9 cellular contexts compared by ENCODE assay signal in genomic region chr10:87819274-87819585, GRCh38. TPM values are rescaled to one million over a fixed set of nuclear protein-coding genes. Genes with fewer than 3 reads are reported as not detected.
DNase-seq lines count a peak whose midpoint lies in the region; ATAC-seq and TF ChIP-seq lines count a peak whose summit lies in the region.
"Had no signal": no experiment of that assay in that cellular context is flagged by ENCODE, and none has a peak within 500 bp of the region (broad histone marks: within the 10 kb centered on the region; RNA-seq: fewer than 3 reads in every experiment).

No MANE protein-coding gene starts in this region.

- H2AFZ ChIP-seq in OCI-LY7 (ENCODE audit: low read length) (no peak overlapping the region), smooth muscle cell (ENCODE audit: low read depth) (no peak overlapping the region)

- 95% methylated on average over 6 of the region's 6 CpGs for WGBS in smooth muscle cell (ENCODE audit: low lambda C conversion rate)

- TF ChIP-seq CTCF in OCI-LY7 (conservative IDR thresholded peaks at IDR 0.05; ENCODE audit: low read length) = no peak
- no peak for TF ChIP-seq CTCF in smooth muscle cell (IDR thresholded peaks at IDR 0.05; ENCODE audit: borderline replicate concordance, insufficient read depth, poor library complexity, severe bottlenecking)

- H3K9me3 ChIP-seq in OCI-LY7 (ENCODE audit: low read length) = no peaks in the 10 kb centered on the region
- no peaks in the 10 kb centered on the region for H3K9me3 ChIP-seq in endocrine pancreas (ENCODE audit: control insufficient read depth, low read length)
- no peaks in the 10 kb centered on the region for H3K9me3 ChIP-seq in smooth muscle cell (replicated peaks; ENCODE audit: low read depth)
- H3K9me3 ChIP-seq: SJSA1 had no signal

- H3K4me1 Mint-ChIP-seq in activated naive CD4-positive, alpha-beta T cell treated with anti-CD3 and anti-CD28 coated beads, Interleukin-2, amount 10 ng/mL, durations not matched to agents 7 days and 5 days = peaks cover 36% of the 10 kb centered on the region

- H3K4me1 ChIP-seq in OCI-LY7 (ENCODE audit: insufficient read depth, low read length, poor library complexity, severe bottlenecking) = peaks cover 28% of the 10 kb centered on the region
- H3K4me1 ChIP-seq in endocrine pancreas (ENCODE audit: control insufficient read depth, insufficient read depth, low read length) = peaks cover 21% of the 10 kb centered on the region
- peaks cover 15% of the 10 kb centered on the region for H3K4me1 ChIP-seq in smooth muscle cell (ENCODE audit: low read depth)
- H3K4me1 ChIP-seq: SJSA1 had no signal

- H3F3A ChIP-seq in smooth muscle cell (ENCODE audit: low read depth) = no peaks in the 10 kb centered on the region

- H3K4me2 ChIP-seq in OCI-LY7 (ENCODE audit: low read length) (peak overlapping the region; percentile 76), smooth muscle cell (peak overlapping the region; percentile 93)

- peaks cover 8% of the 10 kb centered on the region for H3K36me3 Mint-ChIP-seq in activated naive CD4-positive, alpha-beta T cell treated with anti-CD3 and anti-CD28 coated beads, Interleukin-2, amount 10 ng/mL, durations not matched to agents 7 days and 5 days

- H4K20me1 ChIP-seq in OCI-LY7 (ENCODE audit: insufficient read depth, low read length) (peaks cover 17% of the 10 kb centered on the region; the same call in 1 of the 2 replicates), smooth muscle cell (ENCODE audit: low read depth) (peaks cover 27% of the 10 kb centered on the region)

- BruUV-seq in OCI-LY7 (replicated peaks; lab: Mats Ljungman, UMichigan) = no TSS peak

- H3K27me3 Mint-ChIP-seq in activated naive CD4-positive, alpha-beta T cell treated with anti-CD3 and anti-CD28 coated beads, Interleukin-2, amount 10 ng/mL, durations not matched to agents 7 days and 5 days = peaks cover 6% of the 10 kb centered on the region

- ATAC-seq in GM18502 (IDR thresholded peaks at IDR 0.05; ENCODE audit: poor library complexity, unreplicated experiment) (no peak), HG03520 (IDR thresholded peaks at IDR 0.05; ENCODE audit: unreplicated experiment) (no peak)

- H3K4me3 ChIP-seq in OCI-LY7 (ENCODE audit: low read depth, low read length, poor library complexity, severe bottlenecking) (peak overlapping the region; percentile 86), endocrine pancreas (ENCODE audit: control insufficient read depth, insufficient read depth, low read length) (peak overlapping the region; percentile 74), smooth muscle cell (no peak overlapping the region)

- peaks cover 11% of the 10 kb centered on the region for H3K36me3 ChIP-seq in OCI-LY7 (ENCODE audit: insufficient read depth, low read length)
- no peaks in the 10 kb centered on the region for H3K36me3 ChIP-seq in endocrine pancreas (ENCODE audit: control insufficient read depth, insufficient read depth, low read length)
- no peaks in the 10 kb centered on the region for H3K36me3 ChIP-seq in smooth muscle cell (ENCODE audit: low read depth)

- H3K9ac ChIP-seq in endocrine pancreas (ENCODE audit: control insufficient read depth, insufficient read depth, low read length) = no peak overlapping the region
- H3K9ac ChIP-seq in smooth muscle cell (ENCODE audit: low read depth) = no peak overlapping the region

- H3K9me2 ChIP-seq in OCI-LY7 (ENCODE audit: insufficient read depth, low read length) = no peaks in the 10 kb centered on the region

- H3K9me3 Mint-ChIP-seq in activated naive CD4-positive, alpha-beta T cell treated with anti-CD3 and anti-CD28 coated beads, Interleukin-2, amount 10 ng/mL, durations not matched to agents 7 days and 5 days = no peaks in the 10 kb centered on the region

- POLR2A ChIA-PET in OCI-LY7 (lab: Charles Lee) = interaction anchor here (0.7 to 3.6 kb wide), 15 partner anchors 9 to 1935 kb away, joined by 3 to 18 read pairs (median 4); no protein-coding TSS in a partner anchor

- peak overlapping the region; percentile 79 for H3K27ac ChIP-seq in OCI-LY7 (ENCODE audit: low read depth, low read length, poor library complexity, severe bottlenecking)
- H3K27ac ChIP-seq in smooth muscle cell (ENCODE audit: low read depth) = no peak overlapping the region
- H3K27ac ChIP-seq: SJSA1 had no signal

- peak overlapping the region; percentile 63 for H3K27ac Mint-ChIP-seq in activated naive CD4-positive, alpha-beta T cell treated with anti-CD3 and anti-CD28 coated beads, Interleukin-2, amount 10 ng/mL, durations not matched to agents 7 days and 5 days

- DNase-seq in activated naive CD4-positive, alpha-beta T cell treated with anti-CD3 and anti-CD28 coated beads, Interleukin-2, amount 10 ng/mL, durations not matched to agents 7 days and 5 days = no peak
- DNase-seq in activated naive CD4-positive, alpha-beta T cell (lab: John Stamatoyannopoulos, UW) = no peak
- no peak for DNase-seq in OCI-LY7 (ENCODE audit: low spot score)
- no peak for DNase-seq in smooth muscle cell (lab: John Stamatoyannopoulos, UW; ENCODE audit: unreplicated experiment)
- DNase-seq in cortex of kidney (lab: John Stamatoyannopoulos, UW) = no peak

- CTCF ChIA-PET in activated naive CD4-positive, alpha-beta T cell treated with anti-CD3 and anti-CD28 coated beads, Interleukin-2, amount 10 ng/mL, durations not matched to agents 7 days and 5 days (lab: Charles Lee) = interaction anchor here (1.2 to 2.7 kb wide), 3 partner anchors 9 to 734 kb away, joined by 3 to 9 read pairs (median 4); no protein-coding TSS in a partner anchor
- CTCF ChIA-PET in OCI-LY7 (lab: Charles Lee; ENCODE audit: unreplicated experiment) = no interaction called here

- H3K79me2 ChIP-seq in OCI-LY7 (ENCODE audit: insufficient read depth, low read depth, low read length) (peaks cover 36% of the 10 kb centered on the region), smooth muscle cell (ENCODE audit: low read depth) (peaks cover 37% of the 10 kb centered on the region)

- intact Hi-C loops in OCI-LY7 (cut with micrococcal nuclease; ENCODE audit: unreplicated experiment) = loop anchor here (5.0 kb wide), 3 partner anchors 293 to 1173 kb away; partner anchors contain the start of genes FAS and STAMBPL1

- peak overlapping the region; percentile 86 for H3K4me3 Mint-ChIP-seq in activated naive CD4-positive, alpha-beta T cell treated with anti-CD3 and anti-CD28 coated beads, Interleukin-2, amount 10 ng/mL, durations not matched to agents 7 days and 5 days

- no peaks in the 10 kb centered on the region for H3K27me3 ChIP-seq in endocrine pancreas (ENCODE audit: control insufficient read depth, insufficient read depth, low read length)
- peaks cover 5% of the 10 kb centered on the region for H3K27me3 ChIP-seq in smooth muscle cell (ENCODE audit: low read depth)
- H3K27me3 ChIP-seq: SJSA1 had no signal

RNA-seq across cellular contexts. Expression of gene ATAD1, which starts 1.2 kb away (rescaled TPM):
- 17.7 and 19.6 TPM in 2 replicates for total RNA-seq in OCI-LY7 (2014; rRNA removed; shearing (Covaris generic))
- 44.7 and 47.7 TPM in 2 replicates for total RNA-seq in OCI-LY7 (2022)
- 64.0 and 71.8 TPM in 2 replicates for total RNA-seq in smooth muscle cell
- polyA plus RNA-seq in smooth muscle cell = 38.1 and 39.9 TPM in 2 replicates

RNA-seq across cellular contexts. Expression of gene KLLN, which starts 44.1 kb away (rescaled TPM):
- total RNA-seq in OCI-LY7 (2014; rRNA removed; shearing (Covaris generic)) = 2.4 and 3.8 TPM in 2 replicates
- total RNA-seq in OCI-LY7 (2022) (5.1 and 5.5 TPM in 2 replicates), smooth muscle cell (0.09 and 0.18 TPM in 2 replicates)
- 0.60 TPM in 1 of 2 replicates, not detected in the other for polyA plus RNA-seq in smooth muscle cell

RNA-seq across cellular contexts. Expression of gene PTEN, which starts 44.2 kb away (rescaled TPM):
- total RNA-seq in OCI-LY7 (2014; rRNA removed; shearing (Covaris generic)) = 113 and 135 TPM in 2 replicates
- total RNA-seq in OCI-LY7 (2022) (173 and 176 TPM in 2 replicates), smooth muscle cell (78.3 and 87.3 TPM in 2 replicates)
- 30.6 and 45.1 TPM in 2 replicates for polyA plus RNA-seq in smooth muscle cell
